Comparison of ENCODE assay signal across 13 cellular contexts in the genomic region with DNA sequence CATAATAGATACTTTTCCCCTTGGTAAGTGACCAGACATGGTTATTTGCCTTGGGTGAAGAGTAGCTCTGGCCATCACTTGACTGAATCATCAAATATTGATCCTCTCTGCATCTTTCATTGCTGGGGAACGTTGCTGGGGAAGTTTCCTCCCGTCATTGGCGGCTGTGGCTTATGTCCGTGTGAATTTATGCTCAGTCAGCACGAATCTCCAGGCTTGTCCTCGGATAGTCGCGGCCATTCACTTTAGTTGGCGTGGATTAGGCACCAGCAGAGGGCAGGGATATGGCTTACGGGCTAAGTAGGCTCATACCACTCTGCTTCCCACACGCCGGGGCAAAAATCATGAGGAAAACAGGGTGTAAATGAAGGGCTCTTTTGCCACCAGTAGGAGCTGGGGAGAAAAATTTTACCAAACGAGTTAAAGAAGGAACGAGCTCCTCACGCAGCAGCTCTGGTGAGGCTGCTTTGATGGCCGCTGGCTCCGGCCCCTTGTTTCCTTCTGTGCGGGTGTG.
DNase-seq lines count a peak whose midpoint lies in the region; ATAC-seq, FAIRE-seq and TF ChIP-seq lines count a peak whose summit lies in the region.
"Had no signal": no experiment of that assay in that cellular context is flagged by ENCODE, and none has a peak within 500 bp of the region (broad histone marks: within the 10 kb centered on the region; RNA-seq: fewer than 3 reads in every experiment).

No MANE protein-coding gene starts in this region.

- no peak overlapping the region for H3K4me3 ChIP-seq in A549
- no peak overlapping the region for H3K4me3 ChIP-seq in colonic mucosa
- no peak overlapping the region for H3K4me3 ChIP-seq in neuronal stem cell (ENCODE audit: low read length in 2 of 2)
- H3K4me3 ChIP-seq: BLaER1 treated with 17β-estradiol and CSF1 and Interleukin-3, amounts not matched to agents 10 nM and 100 nM; GM12878; GM23248 had no signal

- H3K36me3 ChIP-seq in colonic mucosa: no peaks in the 10 kb centered on the region
- H3K36me3 ChIP-seq in neuronal stem cell (replicated peaks in 1 of 2; ENCODE audit: control insufficient read depth in 2 of 2, insufficient read depth in 2 of 2, low read length in 2 of 2): no peaks in the 10 kb centered on the region
- H3K36me3 ChIP-seq: BLaER1 treated with 17β-estradiol and CSF1 and Interleukin-3, amounts not matched to agents 10 nM and 100 nM had no signal

- intact Hi-C loops in colonic mucosa (cut with DNase I): no loop called here

- WGBS in A549 (ENCODE audit: missing lambda C conversion rate): 94% methylated on average over 18 of the region's 18 CpGs
- no CpG with 5 or more reads among the region's 18 CpGs for WGBS in neuronal stem cell (ENCODE audit: extremely low coverage in 2 of 2, insufficient read length in 2 of 2, insufficient replicate concordance in 1 of 2), 2 donors

- H2BK5ac ChIP-seq in neuronal stem cell (ENCODE audit: low read length): no peak overlapping the region

- H3K4ac ChIP-seq in neuronal stem cell (ENCODE audit: low read length): no peak overlapping the region

- no peak for TF ChIP-seq RAD21 in A549 (conservative IDR thresholded peaks at IDR 0.05 in 1 of 2, IDR thresholded peaks at IDR 0.05 in 1 of 2)

- H3K4me1 ChIP-seq in A549: peaks cover 14% of the 10 kb centered on the region
- no peaks in the 10 kb centered on the region for H3K4me1 ChIP-seq in colonic mucosa
- peaks cover 0 to 13% of the 10 kb centered on the region in 2 donors for H3K4me1 ChIP-seq in neuronal stem cell (ENCODE audit: control insufficient read depth in 2 of 2, insufficient read depth in 1 of 2, low read depth in 1 of 2, low read length in 2 of 2)

- H3K27ac ChIP-seq in A549: peak overlapping the region in 1 of 2 experiments; percentile 72; a peak in 3 of 6 replicates
- H3K27ac ChIP-seq in colonic mucosa: no peak overlapping the region
- no peak overlapping the region for H3K27ac ChIP-seq in neuronal stem cell (replicated peaks; ENCODE audit: low read length)
- H3K27ac ChIP-seq: BLaER1 treated with 17β-estradiol and CSF1 and Interleukin-3, amounts not matched to agents 10 nM and 100 nM; GM23248 had no signal

- no peaks in the 10 kb centered on the region for H3K79me1 ChIP-seq in neuronal stem cell (ENCODE audit: low read depth, low read length)

- TF ChIP-seq CTCF in A549 (IDR thresholded peaks at IDR 0.05) (no peak), colonic mucosa (IDR thresholded peaks at IDR 0.05) (no peak)

- H4K8ac ChIP-seq in neuronal stem cell (ENCODE audit: low read depth, low read length): peak overlapping the region; percentile 52

- no peak for TF ChIP-seq EP300 in A549 (IDR thresholded peaks at IDR 0.05)

- H3K9me3 ChIP-seq in A549: no peaks in the 10 kb centered on the region
- no peaks in the 10 kb centered on the region for H3K9me3 ChIP-seq in colonic mucosa
- H3K9me3 ChIP-seq in neuronal stem cell (replicated peaks in 1 of 2; ENCODE audit: control insufficient read depth in 2 of 2, insufficient read depth in 1 of 2, low read depth in 1 of 2, low read length in 2 of 2): no peaks in the 10 kb centered on the region
- H3K9me3 ChIP-seq: BLaER1 treated with 17β-estradiol and CSF1 and Interleukin-3, amounts not matched to agents 10 nM and 100 nM had no signal

- no peaks in the 10 kb centered on the region for H3K27me3 ChIP-seq in colonic mucosa
- peaks cover 0 to 14% (median 2%) of the 10 kb centered on the region in 3 experiments for H3K27me3 ChIP-seq in neuronal stem cell (ENCODE audit: control insufficient read depth in 3 of 3, insufficient read depth in 3 of 3, low read depth in 1 of 3, low read length in 3 of 3)
- H3K27me3 ChIP-seq: BLaER1 treated with 17β-estradiol and CSF1 and Interleukin-3, amounts not matched to agents 10 nM and 100 nM had no signal

- H4K91ac ChIP-seq in neuronal stem cell (ENCODE audit: low read depth, low read length, poor library complexity): no peak overlapping the region

- FAIRE-seq in A549 (lab: Jason Lieb, UNC): no peak
- FAIRE-seq: GM12878, GM18507 had no signal

- no peak overlapping the region for H2BK120ac ChIP-seq in neuronal stem cell (ENCODE audit: low read depth, low read length)

- CTCF ChIA-PET in A549 (lab: Yijun Ruan, JAX): no interaction called here

- H3K14ac ChIP-seq in neuronal stem cell (ENCODE audit: low read length): no peak overlapping the region

- no peak overlapping the region for H3K23ac ChIP-seq in neuronal stem cell (ENCODE audit: low read depth, low read length, poor library complexity)

- H2AK5ac ChIP-seq in neuronal stem cell (ENCODE audit: low read depth, low read length): no peak overlapping the region

- DNase-seq in A549 (ENCODE audit: low read depth in 1 of 2, low spot score in 1 of 2) (no peak), COLO668 (lab: John Stamatoyannopoulos, UW; ENCODE audit: unreplicated experiment) (peak; percentile 72), colonic mucosa (peak; percentile 8), neuronal stem cell (ENCODE audit: low spot score) (no peak), cerebellar cortex (ENCODE audit: low spot score) (no peak)
- DNase-seq: CD4-positive, alpha-beta T cell; DMS79; GM23248; H9 had no signal

- H3K4me2 ChIP-seq in A549: no peak overlapping the region
- no peak overlapping the region for H3K4me2 ChIP-seq in neuronal stem cell (ENCODE audit: insufficient read depth, low read length, poor library complexity, severe bottlenecking)
- H3K4me2 ChIP-seq: BLaER1 treated with 17β-estradiol and CSF1 and Interleukin-3, amounts not matched to agents 10 nM and 100 nM had no signal

- ATAC-seq in A549 (no peak), GM21576 (IDR thresholded peaks at IDR 0.05; ENCODE audit: unreplicated experiment) (no peak)
- ATAC-seq: GM12878 had no signal

- POLR2A ChIA-PET in A549 (lab: Yijun Ruan, JAX): no interaction called here

- TF ChIP-seq POLR2A in A549 (IDR thresholded peaks at IDR 0.05; ENCODE audit: low read length): no peak

- no peak overlapping the region for H3K9ac ChIP-seq in colonic mucosa (ENCODE audit: low read depth in 2 of 2, low read length in 2 of 2)
- H3K9ac ChIP-seq in neuronal stem cell (ENCODE audit: low read depth, low read length, poor library complexity): no peak overlapping the region
- H3K9ac ChIP-seq: BLaER1 treated with 17β-estradiol and CSF1 and Interleukin-3, amounts not matched to agents 10 nM and 100 nM; GM23248 had no signal

- H3K18ac ChIP-seq in neuronal stem cell (ENCODE audit: low read length): peak overlapping the region; percentile 62

- no peak overlapping the region for H2BK15ac ChIP-seq in neuronal stem cell (ENCODE audit: low read length)

- H2BK12ac ChIP-seq in neuronal stem cell (ENCODE audit: low read length): no peak overlapping the region

- H2AFZ ChIP-seq in neuronal stem cell (ENCODE audit: low read length): no peak overlapping the region
- H2AFZ ChIP-seq: GM23248 had no signal

TF ChIP-seq in A549, 52 proteins besides CTCF, POLR2A, EP300 and RAD21:
- TF ChIP-seq CHD2 (IDR thresholded peaks at IDR 0.05; ENCODE audit: low read length, partially characterized antibody) (no peak), MAFK (IDR thresholded peaks at IDR 0.05; ENCODE audit: partially characterized antibody) (peak; percentile 87)

Comparison
In these comparisons a context has a peak if more than half of its experiments do, and no peak if none do; other contexts are left out.
1. DNase-seq: peak in COLO668 (single experiment) and colonic mucosa (single experiment); none in A549 (0 of 2), neuronal stem cell (single experiment) and cerebellar cortex (single experiment).